ENCODE assay signal across 20 cellular contexts in genomic region chrX:104854790-104855340, GRCh38.
"Had no signal": no experiment of that assay in that cellular context is flagged by ENCODE, and none has a peak within 500 bp of the region (broad histone marks: within the 10 kb centered on the region; RNA-seq: fewer than 3 reads in every experiment).

No MANE protein-coding gene starts in this region.

- H2AFZ ChIP-seq: parathyroid adenoma had no signal

- H3K9me3 ChIP-seq: gastroesophageal sphincter, heart left ventricle, left ventricle myocardium inferior, upper lobe of left lung had no signal

- H3K36me3 ChIP-seq: gastroesophageal sphincter, heart left ventricle, left ventricle myocardium inferior, upper lobe of left lung had no signal

- H3K27ac ChIP-seq: gastroesophageal sphincter, heart left ventricle, left ventricle myocardium inferior, parathyroid adenoma, upper lobe of left lung, VCaP had no signal

- H3K27me3 ChIP-seq: gastroesophageal sphincter, heart left ventricle, upper lobe of left lung had no signal

- DNase-seq: activated CD4-positive, alpha-beta T cell treated with anti-CD3 and anti-CD28 coated beads, Interleukin-2, amount 50 U/mL, for 1 hour; activated CD4-positive, CD25-positive, alpha-beta regulatory T cell treated with anti-CD3 and anti-CD28 coated beads, Interleukin-2, amount 50 U/mL, for 72 hours; activated CD8-positive, alpha-beta memory T cell treated with anti-CD3 and anti-CD28 coated beads, Interleukin-2, amount 50 U/mL, for 48 hours; activated gamma-delta T cell; amniotic stem cell; cerebellar nuclear complex; cortex of kidney; erythroblast; heart left ventricle; left ventricle myocardium inferior; naive thymus-derived CD8-positive, alpha-beta T cell; stimulated activated CD4-positive, alpha-beta T cell treated with anti-CD3 and anti-CD28 coated beads, Interleukin-1b, Interleukin-23, amount 100 ng/mL, for 48 hours; stimulated activated CD8-positive, alpha-beta memory T cell treated with anti-CD3 and anti-CD28 coated beads, Interleukin-4, amount 100 ng/mL, for 48 hours; stimulated activated naive CD4-positive, alpha-beta T cell; SW 1271; T-helper 2 cell; upper lobe of left lung had no signal

- H3K4me3 ChIP-seq: gastroesophageal sphincter, heart left ventricle, left ventricle myocardium inferior, upper lobe of left lung had no signal

- H3K4me1 ChIP-seq: gastroesophageal sphincter, heart left ventricle, left ventricle myocardium inferior, parathyroid adenoma, upper lobe of left lung had no signal

- H3K79me2 ChIP-seq: parathyroid adenoma had no signal
